Comparison of ENCODE assay signal across 8 cellular contexts in the genomic region with DNA sequence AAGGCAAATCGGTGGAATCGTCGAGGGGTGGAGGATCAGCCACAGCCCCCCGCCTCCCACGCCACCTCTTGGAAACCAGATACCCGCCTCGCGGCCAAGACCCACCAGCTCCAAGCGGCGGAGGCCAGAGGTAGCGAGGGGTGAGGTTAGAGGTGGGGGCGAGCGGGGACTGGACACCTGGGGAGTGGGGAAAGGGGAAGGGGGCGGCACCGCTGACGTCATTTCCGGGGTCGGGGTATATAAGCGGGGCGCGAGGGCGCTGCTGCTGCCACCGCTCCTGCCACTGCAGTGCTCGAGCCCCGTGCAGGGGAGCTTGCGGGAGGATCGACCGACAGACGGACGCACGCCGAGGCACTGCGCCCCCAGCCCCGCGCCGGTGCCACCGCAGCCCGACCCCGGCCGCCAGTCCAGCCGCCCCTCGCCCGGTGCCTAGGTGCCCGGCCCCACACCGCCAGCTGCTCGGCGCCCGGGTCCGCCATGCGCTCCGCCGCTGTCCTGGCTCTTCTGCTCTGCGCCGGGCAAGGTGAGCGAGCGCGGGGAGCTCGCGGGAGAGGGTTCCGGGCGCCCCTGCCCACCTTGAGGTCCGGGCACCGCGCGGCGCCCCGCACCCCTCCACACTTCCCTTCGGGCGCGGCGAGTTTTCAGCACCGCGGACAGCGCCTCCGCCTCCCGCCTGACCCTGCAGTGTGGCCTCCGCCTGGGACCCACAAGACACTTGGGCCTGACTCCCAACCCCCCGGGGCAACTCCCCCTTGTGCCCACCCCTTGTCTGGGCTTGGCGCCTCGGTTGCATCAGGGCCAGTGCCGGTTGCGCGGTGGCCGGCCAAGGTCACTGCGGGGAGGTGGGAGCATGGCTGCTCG. TPM values are rescaled to one million over a fixed set of nuclear protein-coding genes. Genes with fewer than 3 reads are reported as not detected.
DNase-seq lines count a peak whose midpoint lies in the region; ATAC-seq and TF ChIP-seq lines count a peak whose summit lies in the region.

A gene with protein sequence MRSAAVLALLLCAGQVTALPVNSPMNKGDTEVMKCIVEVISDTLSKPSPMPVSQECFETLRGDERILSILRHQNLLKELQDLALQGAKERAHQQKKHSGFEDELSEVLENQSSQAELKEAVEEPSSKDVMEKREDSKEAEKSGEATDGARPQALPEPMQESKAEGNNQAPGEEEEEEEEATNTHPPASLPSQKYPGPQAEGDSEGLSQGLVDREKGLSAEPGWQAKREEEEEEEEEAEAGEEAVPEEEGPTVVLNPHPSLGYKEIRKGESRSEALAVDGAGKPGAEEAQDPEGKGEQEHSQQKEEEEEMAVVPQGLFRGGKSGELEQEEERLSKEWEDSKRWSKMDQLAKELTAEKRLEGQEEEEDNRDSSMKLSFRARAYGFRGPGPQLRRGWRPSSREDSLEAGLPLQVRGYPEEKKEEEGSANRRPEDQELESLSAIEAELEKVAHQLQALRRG (plus strand): TSS at position 268 of the 861 bp plus-strand sequence. CDS start 210 bp downstream, at position 478.

- H3K79me1 ChIP-seq in H9 (ENCODE audit: insufficient read depth, low read depth, low read length, poor library complexity, severe bottlenecking): no peaks in the 10 kb centered on the region

- peak; percentile 49 to 80 (median 64) for ATAC-seq in psoas muscle
- no peak for ATAC-seq in GM18511 (IDR thresholded peaks at IDR 0.05; ENCODE audit: unreplicated experiment)
- ATAC-seq in HG02798 (IDR thresholded peaks at IDR 0.05; ENCODE audit: poor library complexity, unreplicated experiment): no peak

- H3K27ac ChIP-seq in A673 (ENCODE audit: low read depth, low read length, poor library complexity, severe bottlenecking) (no peak within 1 kb of the TSS), H9 (ENCODE audit: insufficient read length, low read depth, low read length) (no peak within 1 kb of the TSS), psoas muscle (no peak within 1 kb of the TSS)

- H2BK120ac ChIP-seq in H9 (ENCODE audit: low read depth, low read length, poor library complexity, severe bottlenecking): no peak within 1 kb of the TSS

- H3K14ac ChIP-seq in H9 (ENCODE audit: insufficient read depth, low read length): peak within 1 kb of the TSS; percentile 83

- H3K36me3 Mint-ChIP-seq in H9 (ENCODE audit: insufficient read depth in 1 of 3, low read depth in 3 of 3) (peaks cover 0 to 5% (median 0%) of the 10 kb centered on the region in 3 experiments; a peak in 2 of 7 replicates), glutamatergic neuron (ENCODE audit: unreplicated experiment) (no peaks in the 10 kb centered on the region)

- H2BK20ac ChIP-seq in H9 (ENCODE audit: low read depth, low read length, poor library complexity, severe bottlenecking): no peak within 1 kb of the TSS

- H3K23me2 ChIP-seq in H9 (ENCODE audit: insufficient read length, low read depth, low read length, poor library complexity, severe bottlenecking): peaks cover 13% of the 10 kb centered on the region

- H3K4me3 ChIP-seq in A673 (ENCODE audit: low read depth, low read length, poor library complexity, severe bottlenecking): peak within 1 kb of the TSS; percentile 40
- no peak within 1 kb of the TSS for H3K4me3 ChIP-seq in psoas muscle

- no peaks in the 10 kb centered on the region for H3K79me2 ChIP-seq in H9 (ENCODE audit: insufficient read depth, low read length)

- peaks cover 19% of the 10 kb centered on the region for H3K27me3 ChIP-seq in A673 (replicated peaks; ENCODE audit: insufficient read depth, low read depth, low read length, poor library complexity)
- H3K27me3 ChIP-seq in H9 (ENCODE audit: insufficient read depth, low read length): no peaks in the 10 kb centered on the region; the same call in 1 of the 2 replicates
- H3K27me3 ChIP-seq in psoas muscle (ENCODE audit: insufficient read depth in 3 of 3, low read length in 2 of 3): peaks cover 0 to 13% (median 6%) of the 10 kb centered on the region in 3 donors

- no TSS peak for BruUV-seq in A673 (replicated peaks; lab: Mats Ljungman, UMichigan)

- H3K4me3 Mint-ChIP-seq in H9 (peak within 1 kb of the TSS; percentile 79 to 94), glutamatergic neuron (ENCODE audit: unreplicated experiment) (peak within 1 kb of the TSS; percentile 89)

- peaks cover 7% of the 10 kb centered on the region for H4K20me1 ChIP-seq in H9 (ENCODE audit: control insufficient read depth, insufficient read depth, insufficient read length)

- peak within 1 kb of the TSS in 1 of 3 experiments; percentile 90; a peak in 1 of 7 replicates for H3K27ac Mint-ChIP-seq in H9
- H3K27ac Mint-ChIP-seq in glutamatergic neuron (ENCODE audit: unreplicated experiment): peak within 1 kb of the TSS; percentile 82

- no peak within 1 kb of the TSS for H3K23ac ChIP-seq in H9 (ENCODE audit: insufficient read length, low read depth, low read length)

- H4K91ac ChIP-seq in H9 (ENCODE audit: insufficient read length, low read depth, low read length): no peak within 1 kb of the TSS

- no peak within 1 kb of the TSS for H2BK12ac ChIP-seq in H9 (ENCODE audit: insufficient read length, low read depth, low read length)

- no peak within 1 kb of the TSS for H3T11ph ChIP-seq in H9 (ENCODE audit: low read length)

- H3K9me3 Mint-ChIP-seq in H9 (no peaks in the 10 kb centered on the region), glutamatergic neuron (ENCODE audit: unreplicated experiment) (peaks cover 20% of the 10 kb centered on the region)

- H4K8ac ChIP-seq in H9 (replicated peaks; ENCODE audit: insufficient read length, low read depth, low read length): no peak within 1 kb of the TSS

- H3K9ac ChIP-seq in H9 (ENCODE audit: extremely low read depth, insufficient read length, low read length): no peak within 1 kb of the TSS

- intact Hi-C loops in A673 (cut with micrococcal nuclease; ENCODE audit: unreplicated experiment): no loop called here
- intact Hi-C loops in psoas muscle (cut with DNase I): no loop called here

- CTCF ChIA-PET in A673 (lab: Charles Lee): no interaction called here

- peaks cover 19% of the 10 kb centered on the region for H3K4me1 ChIP-seq in A673 (ENCODE audit: insufficient read depth, low read length, poor library complexity, severe bottlenecking)
- no peaks in the 10 kb centered on the region for H3K4me1 ChIP-seq in H9 (ENCODE audit: insufficient read depth, low read length)
- H3K4me1 ChIP-seq in psoas muscle: no peaks in the 10 kb centered on the region

- POLR2A ChIA-PET in A673 (lab: Charles Lee; ENCODE audit: low non-redundant PET): interaction anchor here (0.6 kb wide), 1 partner anchor 11 kb away, joined by 3 read pairs; no protein-coding TSS in a partner anchor

- H3K4me2 ChIP-seq in H9 (ENCODE audit: insufficient read depth, insufficient read length, low read length): peak within 1 kb of the TSS; percentile 34

- WGBS in H9 (ENCODE audit: extremely low coverage, insufficient read length, low lambda C conversion rate): no CpG with 5 or more reads among the region's 86 CpGs
- WGBS in psoas muscle, 3 donors: 2 to 5% (median 4%) methylated on average over 49 to 86 of the region's 86 CpGs

- H3K18ac ChIP-seq in H9 (ENCODE audit: insufficient read length, low read depth, low read length): peak within 1 kb of the TSS; percentile 15

- no peak within 1 kb of the TSS for H2AK5ac ChIP-seq in H9 (ENCODE audit: insufficient read length, low read length)

- H2BK15ac ChIP-seq in H9 (ENCODE audit: low read depth, low read length): no peak within 1 kb of the TSS

- H2BK5ac ChIP-seq in H9 (ENCODE audit: insufficient read length, low read length): no peak within 1 kb of the TSS

- no peak within 1 kb of the TSS for H3K56ac ChIP-seq in H9 (ENCODE audit: insufficient read length, low read depth, low read length)

- H3K4ac ChIP-seq in H9 (ENCODE audit: low read depth, low read length): no peak within 1 kb of the TSS

- H4K5ac ChIP-seq in H9 (ENCODE audit: insufficient read length, low read depth, low read length): no peak within 1 kb of the TSS

- H3K4me1 Mint-ChIP-seq in H9 (peaks cover 23 to 26% of the 10 kb centered on the region in 2 experiments), glutamatergic neuron (ENCODE audit: low read depth, unreplicated experiment) (peaks cover 28% of the 10 kb centered on the region)

- H2AFZ ChIP-seq in H9 (ENCODE audit: low read length): no peak within 1 kb of the TSS

- H3K27me3 Mint-ChIP-seq in H9 (ENCODE audit: low read depth) (peaks cover 67% of the 10 kb centered on the region), glutamatergic neuron (ENCODE audit: unreplicated experiment) (peaks cover 20% of the 10 kb centered on the region)

- no peak for TF ChIP-seq CTCF in A673 (conservative IDR thresholded peaks at IDR 0.05; ENCODE audit: low read depth, low read length)
- TF ChIP-seq CTCF in H9 (conservative IDR thresholded peaks at IDR 0.05): no peak
- no peak for TF ChIP-seq CTCF in glutamatergic neuron (IDR thresholded peaks at IDR 0.05; ENCODE audit: partially characterized antibody, unreplicated experiment)
- TF ChIP-seq CTCF in psoas muscle (IDR thresholded peaks at IDR 0.05): no peak

- peak; percentile 65 for DNase-seq in A673 (ENCODE audit: low spot score)
- DNase-seq in H9: peak; percentile 82
- DNase-seq in NCI-H82 treated with DMSO at 0.1 percent for 48 hours (lab: John Stamatoyannopoulos, UW; ENCODE audit: unreplicated experiment): peak; percentile 43
- peak; percentile 27 for DNase-seq in activated effector memory CD4-positive, alpha-beta T cell treated with Interleukin-2 at 50 U/mL for 16 hours
- DNase-seq in glutamatergic neuron: peak; percentile 88
- DNase-seq in psoas muscle: peak; percentile 48 to 71

- H3K9me3 ChIP-seq in A673 (ENCODE audit: low read depth, low read length, poor library complexity, severe bottlenecking) (no peaks in the 10 kb centered on the region), H9 (ENCODE audit: control insufficient read depth, low read depth, low read length) (no peaks in the 10 kb centered on the region), psoas muscle (no peaks in the 10 kb centered on the region)

- H3K36me3 ChIP-seq in A673 (ENCODE audit: insufficient read depth, low read length, poor library complexity, severe bottlenecking) (no peaks in the 10 kb centered on the region), psoas muscle (ENCODE audit: insufficient read depth in 1 of 2, low read depth in 1 of 2) (no peaks in the 10 kb centered on the region)

RNA-seq across cellular contexts. Expression of the gene that starts here (rescaled TPM):
- 12.7 and 14.8 TPM in 2 replicates for total RNA-seq in A673 (2021)
- total RNA-seq in H9 (2021): 6.7 and 7.8 TPM in 2 replicates
- 663 TPM for total RNA-seq in glutamatergic neuron (ENCODE audit: unreplicated experiment)
- total RNA-seq in psoas muscle: under 1 TPM in 1 of 4 donors, not detected in 3; 0.87 TPM
- polyA plus RNA-seq in psoas muscle: under 1 TPM; 0.04 to 0.16 (median 0.14) TPM

Comparison
In these comparisons a context has a peak if more than half of its experiments do, and no peak if none do; other contexts are left out.
1. RNA of the gene that starts here (total RNA-seq): 663 TPM in glutamatergic neuron (single experiment); 12.7 to 14.8 TPM in A673, 6.7 to 7.8 TPM in H9 and 0.87 TPM in psoas muscle; every median in the first group is over 10 times any median in the second.
2. Peak in DNase-seq and ATAC-seq in psoas muscle; RNA of the gene not detected or under 1 TPM.
3. DNase-seq: peak in every context shown above with its lines; median percentile 88 in glutamatergic neuron; 82 in H9; 65 in A673; 60 in psoas muscle; 43 in NCI-H82 treated with DMSO at 0.1 percent for 48 hours; 27 in activated effector memory CD4-positive, alpha-beta T cell treated with Interleukin-2 at 50 U/mL for 16 hours.